ENCODE assay signal across 8 cellular contexts in genomic region chr3:194640829-194641228, GRCh38. TPM values are rescaled to one million over a fixed set of nuclear protein-coding genes. Genes with fewer than 3 reads are reported as not detected.
DNase-seq lines count a peak whose midpoint lies in the region; ATAC-seq and TF ChIP-seq lines count a peak whose summit lies in the region.

No MANE protein-coding gene starts in this region.

- TF ChIP-seq EP300 in stomach (IDR thresholded peaks at IDR 0.05), result no peak

- H3K27ac ChIP-seq in stomach, result peak overlapping the region in 3 of 5 donors; percentile 17 to 52 (median 27)

- peaks cover 10% of the 10 kb centered on the region for H3K4me1 Mint-ChIP-seq in glutamatergic neuron (ENCODE audit: low read depth, unreplicated experiment)

- intact Hi-C loops in stomach (cut with DNase I; ENCODE audit: low total_unique reads), result no loop called here
- intact Hi-C loops in head of caudate nucleus (cut with DNase I), result no loop called here

- no peak overlapping the region for H3K27ac Mint-ChIP-seq in glutamatergic neuron (ENCODE audit: unreplicated experiment)

- WGBS in stomach, 5 donors, result 66 to 84% (median 75%) methylated on average over 7 of the region's 7 CpGs

- no peaks in the 10 kb centered on the region for H3K27me3 ChIP-seq in stomach

- ATAC-seq in GM18502 (IDR thresholded peaks at IDR 0.05; ENCODE audit: poor library complexity, unreplicated experiment), result no peak

- H3K27me3 Mint-ChIP-seq in glutamatergic neuron (ENCODE audit: unreplicated experiment), result no peaks in the 10 kb centered on the region

- peaks cover 35 to 59% (median 59%) of the 10 kb centered on the region in 4 donors for H3K36me3 ChIP-seq in stomach

- TF ChIP-seq CTCF in glutamatergic neuron (IDR thresholded peaks at IDR 0.05; ENCODE audit: partially characterized antibody, unreplicated experiment) (peak; percentile 57), stomach (IDR thresholded peaks at IDR 0.05) (no peak)

- no peaks in the 10 kb centered on the region for H3K36me3 Mint-ChIP-seq in glutamatergic neuron (ENCODE audit: unreplicated experiment)

- H3K4me1 ChIP-seq in stomach, result no peaks in the 10 kb centered on the region

- H3K9me3 ChIP-seq in stomach, result no peaks in the 10 kb centered on the region

- no peak overlapping the region for H3K4me3 ChIP-seq in stomach

- no peaks in the 10 kb centered on the region for H3K9me3 Mint-ChIP-seq in glutamatergic neuron (ENCODE audit: unreplicated experiment)

- no peak for TF ChIP-seq POLR2A in stomach (IDR thresholded peaks at IDR 0.05)

- DNase-seq in activated T-cell treated with anti-CD3 and anti-CD28 coated beads for 1 hour (ENCODE audit: low read depth), result peak; percentile 24
- DNase-seq in activated T-cell treated with anti-CD3 and anti-CD28 coated beads for 4 hours, result no peak
- DNase-seq in activated CD4-positive, alpha-beta T cell treated with anti-CD3 and anti-CD28 coated beads, Interleukin-2, amount 50 U/mL, for 4 hours, result peak; percentile 34 to 41
- DNase-seq in glutamatergic neuron, result peak; percentile 67
- DNase-seq in stomach, result no peak
- no peak for DNase-seq in head of caudate nucleus
- DNase-seq in LoVo (ENCODE audit: low spot score), result no peak

- H3K4me3 Mint-ChIP-seq in glutamatergic neuron (ENCODE audit: unreplicated experiment), result no peak overlapping the region

RNA-seq across cellular contexts. Expression of gene TMEM44, which starts 7.6 kb away (rescaled TPM):
- total RNA-seq in glutamatergic neuron (ENCODE audit: unreplicated experiment) (35.3 TPM), stomach (100 to 1,000 TPM in 1 of 5 donors, 10 to 100 TPM in 2, 1 to 10 TPM in 1, not detected in 1; 9.4 to 352 (median 16.3) TPM)
- 1 to 10 TPM; 4.4 to 9.1 (median 6.1) TPM for polyA plus RNA-seq in stomach

RNA-seq across cellular contexts. Expression of gene LSG1, which starts 31.2 kb away (rescaled TPM):
- 26.5 TPM for total RNA-seq in glutamatergic neuron (ENCODE audit: unreplicated experiment)
- 100 to 1,000 TPM in 2 of 5 donors, 10 to 100 TPM in 3; 18.7 to 240 (median 76.6) TPM for total RNA-seq in stomach
- polyA plus RNA-seq in stomach, result 10 to 100 TPM in 1 of 3 donors, 1 to 10 TPM in 2; 7.2 to 14.2 (median 7.3) TPM

RNA-seq across cellular contexts. Expression of gene FAM43A, which starts 44.9 kb away (rescaled TPM):
- 21.6 TPM for total RNA-seq in glutamatergic neuron (ENCODE audit: unreplicated experiment)
- 10 to 100 TPM in 2 of 5 donors, 1 to 10 TPM in 3; 1.3 to 42.0 (median 6.4) TPM for total RNA-seq in stomach
- polyA plus RNA-seq in stomach, result 1 to 10 TPM; 2.7 to 5.4 (median 3.0) TPM

Comparison
In these comparisons a context has a peak if more than half of its experiments do, and no peak if none do; other contexts are left out.
1. DNase-seq: peak in activated T-cell treated with anti-CD3 and anti-CD28 coated beads for 1 hour (single experiment), activated CD4-positive, alpha-beta T cell treated with anti-CD3 and anti-CD28 coated beads, Interleukin-2, amount 50 U/mL, for 4 hours (2 of 2) and glutamatergic neuron (single experiment); none in activated T-cell treated with anti-CD3 and anti-CD28 coated beads for 4 hours (single experiment), stomach (single experiment), head of caudate nucleus (0 of 42) and LoVo (single experiment).